In genomic region chr2:96859338-96859649, GRCh38 we compare ENCODE assay signal across 9 cellular contexts. TPM values are rescaled to one million over a fixed set of nuclear protein-coding genes. Genes with fewer than 3 reads are reported as not detected.
A peak's percentile ranks its signal among the peaks of the same experiment; 100 is the strongest.
DNase-seq lines count a peak whose midpoint lies in the region; ATAC-seq lines count a peak whose summit lies in the region.
"Had no signal": no experiment of that assay in that cellular context is flagged by ENCODE, and none has a peak within 500 bp of the region (broad histone marks: within the 10 kb centered on the region; RNA-seq: fewer than 3 reads in every experiment).

No MANE protein-coding gene starts in this region.

- H3K9me3 Mint-ChIP-seq in activated naive CD8-positive, alpha-beta T cell treated with anti-CD3 and anti-CD28 coated beads, Interleukin-2, amount 10 ng/mL, durations not matched to agents 7 days and 5 days = no peaks in the 10 kb centered on the region

- H3K36me3 Mint-ChIP-seq in activated naive CD8-positive, alpha-beta T cell treated with anti-CD3 and anti-CD28 coated beads, Interleukin-2, amount 10 ng/mL, durations not matched to agents 7 days and 5 days = peaks cover 10% of the 10 kb centered on the region

- POLR2A ChIA-PET in activated naive CD8-positive, alpha-beta T cell treated with anti-CD3 and anti-CD28 coated beads, Interleukin-2, amount 10 ng/mL, durations not matched to agents 7 days and 5 days (lab: Charles Lee) = interaction anchor here (1.3 to 3.6 kb wide), 6 partner anchors 9 to 253 kb away, joined by 3 to 88 read pairs (median 32); partner anchors contain the start of genes ANKRD36 and SEMA4C

- peaks cover 29 to 34% of the 10 kb centered on the region in 2 donors for H3K36me3 ChIP-seq in stomach smooth muscle (ENCODE audit: control insufficient read depth in 2 of 2, insufficient read depth in 2 of 2, low read length in 2 of 2)

- H3K27ac Mint-ChIP-seq in activated naive CD8-positive, alpha-beta T cell treated with anti-CD3 and anti-CD28 coated beads, Interleukin-2, amount 10 ng/mL, durations not matched to agents 7 days and 5 days = peak overlapping the region; percentile 65

- no peak for ATAC-seq in activated naive CD8-positive, alpha-beta T cell treated with anti-CD3 and anti-CD28 coated beads, Interleukin-2, amount 10 ng/mL, durations not matched to agents 7 days and 5 days (ENCODE audit: low read depth)
- no peak for ATAC-seq in left lobe of liver
- no peak for ATAC-seq in GM19023 (IDR thresholded peaks at IDR 0.05; ENCODE audit: unreplicated experiment)

- DNase-seq in NCI-H2227 (lab: John Stamatoyannopoulos, UW; ENCODE audit: unreplicated experiment) (peak; percentile 37), NCI-H2227 treated with DMSO at 0.1 percent for 48 hours (lab: John Stamatoyannopoulos, UW) (no peak), left lobe of liver (ENCODE audit: low spot score) (peak; percentile 59), T1000 (lab: John Stamatoyannopoulos, UW) (no peak)
- DNase-seq in activated naive CD8-positive, alpha-beta T cell treated with anti-CD3 and anti-CD28 coated beads, Interleukin-2, amount 10 ng/mL, durations not matched to agents 7 days and 5 days = peak; percentile 32
- no peak for DNase-seq in NK-92 treated with Interleukin-12 subunit alpha and Interleukin-12 subunit beta, amount 100 ng/mL, for 24 hours (lab: John Stamatoyannopoulos, UW)

- no peaks in the 10 kb centered on the region for H3K9me3 ChIP-seq in stomach smooth muscle (ENCODE audit: control insufficient read depth in 2 of 2, low read length in 2 of 2)
- H3K9me3 ChIP-seq: A549 had no signal

- H3K4me3 ChIP-seq in stomach smooth muscle (ENCODE audit: low read length in 2 of 2) = peak overlapping the region in 1 of 2 donors; percentile 86
- H3K4me3 ChIP-seq: A549 had no signal

- peaks cover 28% of the 10 kb centered on the region for H3K4me1 Mint-ChIP-seq in activated naive CD8-positive, alpha-beta T cell treated with anti-CD3 and anti-CD28 coated beads, Interleukin-2, amount 10 ng/mL, durations not matched to agents 7 days and 5 days

- peaks cover 41% of the 10 kb centered on the region for H3K4me1 ChIP-seq in stomach smooth muscle (ENCODE audit: control insufficient read depth, insufficient read depth, low read length)

- no peaks in the 10 kb centered on the region for H3K27me3 ChIP-seq in stomach smooth muscle (ENCODE audit: control insufficient read depth in 1 of 2, insufficient read depth in 2 of 2, low read length in 2 of 2)

- peak overlapping the region; percentile 82 for H3K27ac ChIP-seq in stomach smooth muscle (ENCODE audit: low read length)

- H3K4me3 Mint-ChIP-seq in activated naive CD8-positive, alpha-beta T cell treated with anti-CD3 and anti-CD28 coated beads, Interleukin-2, amount 10 ng/mL, durations not matched to agents 7 days and 5 days = peak overlapping the region; percentile 14

- H3K27me3 Mint-ChIP-seq in activated naive CD8-positive, alpha-beta T cell treated with anti-CD3 and anti-CD28 coated beads, Interleukin-2, amount 10 ng/mL, durations not matched to agents 7 days and 5 days = no peaks in the 10 kb centered on the region

- peak overlapping the region; percentile 47 for H3K9ac ChIP-seq in stomach smooth muscle (ENCODE audit: low read length in 2 of 2)

RNA-seq across cellular contexts. Expression of gene ANKRD39, which starts 1.5 kb away (rescaled TPM):
- total RNA-seq in activated naive CD8-positive, alpha-beta T cell treated with anti-CD3 and anti-CD28 coated beads, Interleukin-2, amount 10 ng/mL, durations not matched to agents 7 days and 5 days = 10 to 100 TPM; 31.2 to 33.9 TPM
- total RNA-seq in left lobe of liver = 9.5 TPM

RNA-seq across cellular contexts. Expression of gene SEMA4C, which starts 10.6 kb away (rescaled TPM):
- 10 to 100 TPM; 28.8 to 30.6 TPM for total RNA-seq in activated naive CD8-positive, alpha-beta T cell treated with anti-CD3 and anti-CD28 coated beads, Interleukin-2, amount 10 ng/mL, durations not matched to agents 7 days and 5 days
- total RNA-seq in left lobe of liver = 18.6 TPM

RNA-seq across cellular contexts. Expression of gene ANKRD23, which starts 15.5 kb away (rescaled TPM):
- total RNA-seq in activated naive CD8-positive, alpha-beta T cell treated with anti-CD3 and anti-CD28 coated beads, Interleukin-2, amount 10 ng/mL, durations not matched to agents 7 days and 5 days = 10 to 100 TPM; 16.5 to 17.8 TPM
- total RNA-seq in left lobe of liver = 4.4 TPM

RNA-seq across cellular contexts. Expression of gene CNNM3, which starts 43.2 kb away (rescaled TPM):
- total RNA-seq in activated naive CD8-positive, alpha-beta T cell treated with anti-CD3 and anti-CD28 coated beads, Interleukin-2, amount 10 ng/mL, durations not matched to agents 7 days and 5 days = 10 to 100 TPM; 34.6 to 34.7 TPM
- 31.4 TPM for total RNA-seq in left lobe of liver

Comparison
In these comparisons a context has a peak if more than half of its experiments do, and no peak if none do; other contexts are left out.
1. DNase-seq: peak in NCI-H2227 (single experiment), activated naive CD8-positive, alpha-beta T cell treated with anti-CD3 and anti-CD28 coated beads, Interleukin-2, amount 10 ng/mL, durations not matched to agents 7 days and 5 days (single experiment) and left lobe of liver (single experiment); none in NCI-H2227 treated with DMSO at 0.1 percent for 48 hours (single experiment), NK-92 treated with Interleukin-12 subunit alpha and Interleukin-12 subunit beta, amount 100 ng/mL, for 24 hours (single experiment) and T1000 (single experiment).